Comparison of ENCODE assay signal across 1 cellular context in genomic region chr21:36096398-36097290, GRCh38.
TF ChIP-seq lines count a peak whose summit lies in the region.

No MANE protein-coding gene starts in this region.

TF ChIP-seq in K562, 482 proteins besides CTCF, POLR2A, EP300 and RAD21:
- TF ChIP-seq TBP (optimal IDR thresholded peaks at IDR 0.05; ENCODE audit: low read depth, low read length) = no peak
- TF ChIP-seq CHD1 (IDR thresholded peaks at IDR 0.05; ENCODE audit: low read length) = no peak
- no peak for TF ChIP-seq ZBTB5 (IDR thresholded peaks at IDR 0.05)
- TF ChIP-seq KDM1A (IDR thresholded peaks at IDR 0.05) = peak; percentile 52 to 56; a peak in 2 of 4 replicates
- peak in 1 of 2 experiments; percentile 64; a peak in 2 of 4 replicates for TF ChIP-seq RCOR1 (IDR thresholded peaks at IDR 0.05; ENCODE audit: borderline replicate concordance in 1 of 2, low read depth in 2 of 2, low read length in 2 of 2)
- peak in 1 of 2 experiments; percentile 27; a peak in 1 of 4 replicates for TF ChIP-seq FOXA3 (CRISPR knock-in tag; conservative IDR thresholded peaks at IDR 0.05 in 1 of 2, IDR thresholded peaks at IDR 0.05 in 1 of 2)
TF ChIP-seq in K562: peak in this region for 3.
